In genomic region chr20:40279390-40279789, GRCh38 we compare ENCODE assay signal across 10 cellular contexts.
A peak's percentile ranks its signal among the peaks of the same experiment; 100 is the strongest.
DNase-seq lines count a peak whose midpoint lies in the region; ATAC-seq and TF ChIP-seq lines count a peak whose summit lies in the region.
"Had no signal": no experiment of that assay in that cellular context is flagged by ENCODE, and none has a peak within 500 bp of the region (broad histone marks: within the 10 kb centered on the region; RNA-seq: fewer than 3 reads in every experiment).

No MANE protein-coding gene starts in this region.

- H3K9ac ChIP-seq in endodermal cell (ENCODE audit: extremely low read depth, low read length, poor library complexity, severe bottlenecking) = no peak overlapping the region

- peak overlapping the region; percentile 80 for H3K27ac Mint-ChIP-seq in endodermal cell
- H3K27ac Mint-ChIP-seq in stimulated activated naive B cell treated with anti-CD40 and anti-IgM and Interleukin-4, amounts not matched to agents 10 μg/mL and 1 μg/mL and 100 μg/mL, for 72 hours = no peak overlapping the region

- H3K27me3 ChIP-seq in endodermal cell (ENCODE audit: control insufficient read depth, insufficient read depth, low read length, poor library complexity, severe bottlenecking) (no peaks in the 10 kb centered on the region), prostate gland (replicated peaks; ENCODE audit: insufficient read depth) (no peaks in the 10 kb centered on the region)

- no peak overlapping the region for H3K4me3 ChIP-seq in AG09309 (ENCODE audit: control insufficient read depth, low read depth, low read length)
- no peak overlapping the region for H3K4me3 ChIP-seq in endodermal cell (ENCODE audit: low read length)
- H3K4me3 ChIP-seq in mesodermal cell (ENCODE audit: extremely low read depth, insufficient read depth, low read length, poor library complexity, severe bottlenecking) = no peak overlapping the region
- no peak overlapping the region for H3K4me3 ChIP-seq in prostate gland
- H3K4me3 ChIP-seq: dorsolateral prefrontal cortex had no signal

- intact Hi-C loops in prostate gland (cut with DNase I) = no loop called here

- H3K36me3 ChIP-seq in endodermal cell (ENCODE audit: control insufficient read depth, insufficient read depth, low read length) (no peaks in the 10 kb centered on the region), mesodermal cell (ENCODE audit: control insufficient read depth, insufficient read depth, low read length) (no peaks in the 10 kb centered on the region), prostate gland (no peaks in the 10 kb centered on the region)

- TF ChIP-seq POLR2A in prostate gland (IDR thresholded peaks at IDR 0.05) = no peak

- H3K27me3 Mint-ChIP-seq in endodermal cell (ENCODE audit: insufficient read depth) = no peaks in the 10 kb centered on the region
- peaks cover 5 to 17% of the 10 kb centered on the region in 2 donors for H3K27me3 Mint-ChIP-seq in stimulated activated naive B cell treated with anti-CD40 and anti-IgM and Interleukin-4, amounts not matched to agents 10 μg/mL and 1 μg/mL and 100 μg/mL, for 72 hours

- peaks cover 69% of the 10 kb centered on the region for H3K4me1 Mint-ChIP-seq in endodermal cell
- H3K4me1 Mint-ChIP-seq in stimulated activated naive B cell treated with anti-CD40 and anti-IgM and Interleukin-4, amounts not matched to agents 10 μg/mL and 1 μg/mL and 100 μg/mL, for 72 hours = no peaks in the 10 kb centered on the region

- WGBS in endodermal cell (ENCODE audit: insufficient coverage in 1 of 2, insufficient read length in 1 of 2), 2 experiments = 50 to 54% methylated on average over 1 of the region's 1 CpG
- WGBS in mesodermal cell (ENCODE audit: insufficient coverage in 2 of 2), 2 experiments = 43 to 57% methylated on average over 1 of the region's 1 CpG
- WGBS in prostate gland = 64% methylated on average over 1 of the region's 1 CpG

- H3K36me3 Mint-ChIP-seq in endodermal cell (ENCODE audit: low read depth) = no peaks in the 10 kb centered on the region
- H3K36me3 Mint-ChIP-seq in stimulated activated naive B cell treated with anti-CD40 and anti-IgM and Interleukin-4, amounts not matched to agents 10 μg/mL and 1 μg/mL and 100 μg/mL, for 72 hours = no peaks in the 10 kb centered on the region

- H3K9me3 ChIP-seq in endodermal cell (ENCODE audit: control insufficient read depth, low read length) (no peaks in the 10 kb centered on the region), mesodermal cell (ENCODE audit: control insufficient read depth, low read length) (no peaks in the 10 kb centered on the region), prostate gland (no peaks in the 10 kb centered on the region)

- DNase-seq in AG09309 (ENCODE audit: low read depth) (peak; percentile 63), MV-4-11 (lab: John Stamatoyannopoulos, UW) (peak; percentile 86), endodermal cell (peak; percentile 58), prostate gland (ENCODE audit: low spot score) (no peak), Kasumi-1 (lab: John Stamatoyannopoulos, UW) (no peak)
- DNase-seq in stimulated activated CD8-positive, alpha-beta memory T cell treated with anti-CD3 and anti-CD28 coated beads, Interleukin-4, amount 100 ng/mL, for 48 hours = no peak
- DNase-seq in stimulated activated naive B cell treated with anti-CD40 and anti-IgM and Interleukin-4, amounts not matched to agents 10 μg/mL and 1 μg/mL and 100 μg/mL, for 72 hours = no peak
- DNase-seq: DND-41 had no signal

- H3K4me1 ChIP-seq in endodermal cell (ENCODE audit: control insufficient read depth, insufficient read depth, low read length) (peaks cover 31% of the 10 kb centered on the region), mesodermal cell (ENCODE audit: control insufficient read depth, insufficient read depth, low read length, poor library complexity, severe bottlenecking) (peaks cover 44% of the 10 kb centered on the region), prostate gland (replicated peaks) (no peaks in the 10 kb centered on the region)

- H3K9me3 Mint-ChIP-seq in endodermal cell = no peaks in the 10 kb centered on the region
- peaks cover 0 to 5% of the 10 kb centered on the region in 2 donors for H3K9me3 Mint-ChIP-seq in stimulated activated naive B cell treated with anti-CD40 and anti-IgM and Interleukin-4, amounts not matched to agents 10 μg/mL and 1 μg/mL and 100 μg/mL, for 72 hours

- no peak overlapping the region for H3K27ac ChIP-seq in endodermal cell (ENCODE audit: low read depth, low read length)
- H3K27ac ChIP-seq in mesodermal cell (ENCODE audit: low read depth, low read length, severe bottlenecking) = peak overlapping the region; percentile 91
- no peak overlapping the region for H3K27ac ChIP-seq in prostate gland

- no peak for ATAC-seq in stimulated activated naive B cell treated with anti-CD40 and anti-IgM and Interleukin-4, amounts not matched to agents 10 μg/mL and 1 μg/mL and 100 μg/mL, for 72 hours (replicated peaks)

- H3K4me3 Mint-ChIP-seq in endodermal cell = no peak overlapping the region
- H3K4me3 Mint-ChIP-seq in stimulated activated naive B cell treated with anti-CD40 and anti-IgM and Interleukin-4, amounts not matched to agents 10 μg/mL and 1 μg/mL and 100 μg/mL, for 72 hours = no peak overlapping the region

- TF ChIP-seq CTCF in AG09309 (IDR thresholded peaks at IDR 0.05; ENCODE audit: control insufficient read depth, insufficient read depth, low read depth, low read length, missing control alignments) (no peak), endodermal cell (conservative IDR thresholded peaks at IDR 0.05) (no peak), prostate gland (IDR thresholded peaks at IDR 0.05) (no peak)

Comparison
In these comparisons a context has a peak if more than half of its experiments do, and no peak if none do; other contexts are left out.
1. DNase-seq: peak in AG09309 (single experiment), MV-4-11 (single experiment) and endodermal cell (single experiment); none in prostate gland (single experiment), stimulated activated CD8-positive, alpha-beta memory T cell treated with anti-CD3 and anti-CD28 coated beads, Interleukin-4, amount 100 ng/mL, for 48 hours (single experiment), stimulated activated naive B cell treated with anti-CD40 and anti-IgM and Interleukin-4, amounts not matched to agents 10 μg/mL and 1 μg/mL and 100 μg/mL, for 72 hours (single experiment) and Kasumi-1 (0 of 2).